ENCODE assay signal across 25 cellular contexts in the genomic region with DNA sequence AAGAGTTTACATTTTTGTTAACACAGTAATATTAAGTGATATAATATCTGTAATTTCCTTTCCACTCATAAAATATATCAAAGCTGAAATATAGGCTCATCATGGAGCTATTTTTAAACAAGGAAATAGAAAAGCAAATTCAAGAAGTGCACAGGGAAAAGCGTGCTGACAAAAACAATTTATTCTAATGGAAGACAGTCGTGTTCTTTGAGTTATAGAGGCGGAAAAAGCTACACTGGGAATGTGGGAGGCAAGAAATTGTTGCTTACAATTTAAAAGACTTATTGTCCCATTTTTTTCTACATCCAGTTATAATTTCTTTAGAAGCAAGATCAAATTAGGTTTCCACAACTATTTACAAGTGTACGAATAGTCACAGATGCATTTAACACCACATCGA.
"Had no signal": no experiment of that assay in that cellular context is flagged by ENCODE, and none has a peak within 500 bp of the region (broad histone marks: within the 10 kb centered on the region; RNA-seq: fewer than 3 reads in every experiment).

No MANE protein-coding gene starts in this region.

- H3K4me1 ChIP-seq: lower lobe of right lung, prostate gland, right lobe of liver, spleen, suprapubic skin, uterus had no signal

- H3K36me3 ChIP-seq: lower lobe of right lung, pancreas, prostate gland, right lobe of liver, spleen, suprapubic skin, thoracic aorta, tibial artery, uterus had no signal

- H3K27ac ChIP-seq: hepatocyte, lower lobe of right lung, pancreas, prostate gland, right lobe of liver, skin epidermis, spleen, suprapubic skin, tibial artery, uterus had no signal

- H3K9me3 ChIP-seq: heart right ventricle, lower lobe of right lung, pancreas, prostate gland, right lobe of liver, spleen, suprapubic skin, thoracic aorta, tibial artery, uterus had no signal

- ATAC-seq: heart right ventricle; left cardiac atrium; left lobe of liver; lower lobe of right lung; naive thymus-derived CD8-positive, alpha-beta T cell; right lobe of liver; stimulated activated effector memory CD8-positive, alpha-beta T cell treated with anti-CD3 and anti-CD28 coated beads, Interleukin-12 subunit alpha, Interleukin-12 subunit beta, amount 100 ng/mL, for 72 hours had no signal

- DNase-seq: heart right ventricle; kidney glomerular epithelial cell; left cardiac atrium; lower lobe of right lung; mammary epithelial cell; mesenchymal stem cell; naive thymus-derived CD8-positive, alpha-beta T cell; nucleus accumbens; pancreas; posterior cingulate gyrus; right lobe of liver; spleen; stimulated activated CD4-positive, alpha-beta T cell treated with anti-CD3 and anti-CD28 coated beads, Interleukin-4, amount 100 ng/mL, for 24 hours; stimulated activated naive CD4-positive, alpha-beta T cell; tibial artery; trophoblast cell; uterus had no signal

- H3K27me3 ChIP-seq: heart right ventricle, hepatocyte, pancreas, right lobe of liver, spleen, suprapubic skin, tibial artery, uterus had no signal

- FAIRE-seq: keratinocyte, pancreas had no signal

- H3K4me3 ChIP-seq: heart right ventricle, hepatocyte, lower lobe of right lung, pancreas, prostate gland, right lobe of liver, skin epidermis, spleen, suprapubic skin, thoracic aorta, tibial artery, uterus had no signal
